Comparison of ENCODE assay signal across 8 cellular contexts in genomic region chr2:164840930-164841718, GRCh38. TPM values are rescaled to one million over a fixed set of nuclear protein-coding genes. Genes with fewer than 3 reads are reported as not detected.
DNase-seq lines count a peak whose midpoint lies in the region; ATAC-seq, FAIRE-seq and TF ChIP-seq lines count a peak whose summit lies in the region.

No MANE protein-coding gene starts in this region.

- peak overlapping the region; percentile 70 to 83 (median 78) for H3K4me3 ChIP-seq in BLaER1 treated with 17β-estradiol and CSF1 and Interleukin-3, amounts not matched to agents 10 nM and 100 nM
- peak overlapping the region; percentile 79 for H3K4me3 ChIP-seq in neural cell (ENCODE audit: low read length)

- peaks cover 7 to 16% (median 10%) of the 10 kb centered on the region in 10 experiments; a peak in 18 of 20 replicates for H3K4me1 ChIP-seq in BLaER1 treated with 17β-estradiol and CSF1 and Interleukin-3, amounts not matched to agents 10 nM and 100 nM

- H3F3A ChIP-seq in neural cell (ENCODE audit: insufficient read depth, low read length, poor library complexity, severe bottlenecking), result no peaks in the 10 kb centered on the region

- peak overlapping the region; percentile 93 to 99 (median 97) for H3K4me2 ChIP-seq in BLaER1 treated with 17β-estradiol and CSF1 and Interleukin-3, amounts not matched to agents 10 nM and 100 nM
- H3K4me2 ChIP-seq in neural cell (ENCODE audit: low read length), result peak overlapping the region; percentile 50

- H3K36me3 Mint-ChIP-seq in activated T-helper 17 cell treated with anti-CD3 and anti-CD28 coated beads, Interleukin-2, amount 50 U/mL, for 72 hours (ENCODE audit: low read depth), result no peaks in the 10 kb centered on the region

- peak; percentile 88 for DNase-seq in NCI-H2227 (lab: John Stamatoyannopoulos, UW; ENCODE audit: unreplicated experiment)
- DNase-seq in frontal cortex (ENCODE audit: low spot score in 2 of 2), result peak; percentile 57 to 58
- DNase-seq in NCI-H69 (lab: John Stamatoyannopoulos, UW), result no peak

- TF ChIP-seq EP300 in neural cell (conservative IDR thresholded peaks at IDR 0.05; ENCODE audit: poor library complexity, severe bottlenecking), result no peak

- no peak for TF ChIP-seq RAD21 in neural cell (conservative IDR thresholded peaks at IDR 0.05)

- no peak for TF ChIP-seq CTCF in neural cell (IDR thresholded peaks at IDR 0.05; ENCODE audit: poor library complexity, severe bottlenecking)

- no peak for FAIRE-seq in frontal cortex (lab: Jason Lieb, UNC)

- peak overlapping the region; percentile 44 to 77 (median 67) for H3K27ac ChIP-seq in BLaER1 treated with 17β-estradiol and CSF1 and Interleukin-3, amounts not matched to agents 10 nM and 100 nM
- H3K27ac ChIP-seq in neural cell (ENCODE audit: low read length), result no peak overlapping the region

- peaks cover 18 to 26% (median 23%) of the 10 kb centered on the region in 11 experiments for H3K27me3 ChIP-seq in BLaER1 treated with 17β-estradiol and CSF1 and Interleukin-3, amounts not matched to agents 10 nM and 100 nM
- peaks cover 35% of the 10 kb centered on the region for H3K27me3 ChIP-seq in neural cell (ENCODE audit: insufficient read depth, low read depth, low read length)

- H3K9ac ChIP-seq in BLaER1 treated with 17β-estradiol and CSF1 and Interleukin-3, amounts not matched to agents 10 nM and 100 nM, result peak overlapping the region; percentile 72 to 84 (median 80)
- peak overlapping the region; percentile 38 for H3K9ac ChIP-seq in neural cell (ENCODE audit: low read length)

- H3K9me2 ChIP-seq in neural cell (ENCODE audit: insufficient read depth, low read length), result no peaks in the 10 kb centered on the region

- H3K79me2 ChIP-seq in neural cell (replicated peaks; ENCODE audit: insufficient read depth, low read length), result no peaks in the 10 kb centered on the region

- no peaks in the 10 kb centered on the region for H3K4me1 Mint-ChIP-seq in activated T-helper 17 cell treated with anti-CD3 and anti-CD28 coated beads, Interleukin-2, amount 50 U/mL, for 72 hours

- H3K9me3 ChIP-seq in BLaER1 treated with 17β-estradiol and CSF1 and Interleukin-3, amounts not matched to agents 10 nM and 100 nM (replicated peaks in 1 of 11), result no peaks in the 10 kb centered on the region
- H3K9me3 ChIP-seq in neural cell (ENCODE audit: low read length), result no peaks in the 10 kb centered on the region

- H4K20me1 ChIP-seq in BLaER1 treated with 17β-estradiol and CSF1 and Interleukin-3, amounts not matched to agents 10 nM and 100 nM, result no peaks in the 10 kb centered on the region
- H4K20me1 ChIP-seq in neural cell (ENCODE audit: insufficient read depth), result no peaks in the 10 kb centered on the region

- no peaks in the 10 kb centered on the region for H3K9me3 Mint-ChIP-seq in activated T-helper 17 cell treated with anti-CD3 and anti-CD28 coated beads, Interleukin-2, amount 50 U/mL, for 72 hours

- peaks cover 31% of the 10 kb centered on the region for H3K27me3 Mint-ChIP-seq in activated T-helper 17 cell treated with anti-CD3 and anti-CD28 coated beads, Interleukin-2, amount 50 U/mL, for 72 hours

- no peak overlapping the region for H3K27ac Mint-ChIP-seq in activated T-helper 17 cell treated with anti-CD3 and anti-CD28 coated beads, Interleukin-2, amount 50 U/mL, for 72 hours

- peak; percentile 55 for ATAC-seq in GM18867 (IDR thresholded peaks at IDR 0.05; ENCODE audit: unreplicated experiment)
- peak; percentile 60 for ATAC-seq in HG03064 (IDR thresholded peaks at IDR 0.05; ENCODE audit: low read depth, unreplicated experiment)
- ATAC-seq in activated T-helper 17 cell treated with anti-CD3 and anti-CD28 coated beads, Interleukin-2, amount 50 U/mL, for 72 hours (replicated peaks), result peak; percentile 45

- no peak overlapping the region for H2AFZ ChIP-seq in neural cell (ENCODE audit: low read depth, low read length)

- H3K4me3 Mint-ChIP-seq in activated T-helper 17 cell treated with anti-CD3 and anti-CD28 coated beads, Interleukin-2, amount 50 U/mL, for 72 hours, result peak overlapping the region; percentile 46

- no peaks in the 10 kb centered on the region for H3K36me3 ChIP-seq in BLaER1 treated with 17β-estradiol and CSF1 and Interleukin-3, amounts not matched to agents 10 nM and 100 nM
- H3K36me3 ChIP-seq in neural cell (ENCODE audit: insufficient read depth, low read length), result no peaks in the 10 kb centered on the region

TF ChIP-seq in neural cell, 6 proteins besides CTCF, POLR2A, EP300 and RAD21:
- no peak for TF ChIP-seq TAF1 (IDR thresholded peaks at IDR 0.05; ENCODE audit: low read depth)
- no peak for TF ChIP-seq EZH2 (IDR thresholded peaks at IDR 0.05; ENCODE audit: borderline replicate concordance, insufficient read depth, low read length, poor library complexity, severe bottlenecking)
- no peak for TF ChIP-seq REST (IDR thresholded peaks at IDR 0.05; ENCODE audit: borderline replicate concordance)
- TF ChIP-seq SMC3 (conservative IDR thresholded peaks at IDR 0.05; ENCODE audit: poor library complexity), result no peak

RNA-seq across cellular contexts. Expression of gene COBLL1, which starts 0.5 kb away (rescaled TPM):
- under 1 TPM; 0.28 to 0.48 TPM for total RNA-seq in activated T-helper 17 cell treated with anti-CD3 and anti-CD28 coated beads, Interleukin-2, amount 50 U/mL, for 72 hours
- 3.3 TPM for total RNA-seq in frontal cortex
- 0.11 TPM in 1 of 2 replicates, not detected in the other for polyA plus RNA-seq in neural cell
- 0.93 and 1.9 TPM in 2 replicates for polyA minus RNA-seq in neural cell
